ENCODE assay signal across 20 cellular contexts in genomic region chr17:10673318-10673717, GRCh38. TPM values are rescaled to one million over a fixed set of nuclear protein-coding genes. Genes with fewer than 3 reads are reported as not detected.
"Had no signal": no experiment of that assay in that cellular context is flagged by ENCODE, and none has a peak within 500 bp of the region (broad histone marks: within the 10 kb centered on the region; RNA-seq: fewer than 3 reads in every experiment).

No MANE protein-coding gene starts in this region.

- H3K27me3 Mint-ChIP-seq: activated CD4-positive, alpha-beta T cell treated with anti-CD3 and anti-CD28 coated beads, Interleukin-2, amount 10 ng/mL, durations not matched to agents 7 days and 5 days; activated T-helper 17 cell treated with anti-CD3 and anti-CD28 coated beads, Interleukin-2, amount 50 U/mL, for 72 hours; T-cell had no signal

- H3K27ac Mint-ChIP-seq: activated CD4-positive, alpha-beta T cell treated with anti-CD3 and anti-CD28 coated beads, Interleukin-2, amount 10 ng/mL, durations not matched to agents 7 days and 5 days; activated T-helper 17 cell treated with anti-CD3 and anti-CD28 coated beads, Interleukin-2, amount 50 U/mL, for 72 hours; immature natural killer cell; nephron; T-cell; T-helper 2 cell treated with Interferon-gamma antibody and Interleukin-4, amounts not matched to agents 5 μg/mL and 100 μg/mL, for 36 hours had no signal

- H3K27me3 ChIP-seq: adrenal gland, right atrium auricular region, thyroid gland had no signal

- H3K9me3 Mint-ChIP-seq: activated CD4-positive, alpha-beta T cell treated with anti-CD3 and anti-CD28 coated beads, Interleukin-2, amount 10 ng/mL, durations not matched to agents 7 days and 5 days; activated naive CD4-positive, alpha-beta T cell treated with anti-CD3 and anti-CD28 coated beads, Interleukin-2, amount 50 U/mL, for 72 hours; activated T-helper 17 cell treated with anti-CD3 and anti-CD28 coated beads, Interleukin-2, amount 50 U/mL, for 72 hours; immature natural killer cell; nephron; T-cell; T-helper 2 cell treated with Interferon-gamma antibody and Interleukin-4, amounts not matched to agents 5 μg/mL and 100 μg/mL, for 36 hours had no signal

- ATAC-seq: activated naive CD4-positive, alpha-beta T cell treated with anti-CD3 and anti-CD28 coated beads, Interleukin-2, amount 50 U/mL, for 72 hours; activated T-helper 17 cell treated with anti-CD3 and anti-CD28 coated beads, Interleukin-2, amount 50 U/mL, for 72 hours; stimulated activated naive CD8-positive, alpha-beta T cell treated with anti-CD3 and anti-CD28 coated beads, Interleukin-15, Interleukin-2, amounts not matched to agents 100 U/mL and 50 U/mL, for 24 hours; T-cell had no signal

- H3K4me3 ChIP-seq: adrenal gland, left ventricle myocardium inferior, right atrium auricular region, thyroid gland had no signal

- H3K27ac ChIP-seq: adrenal gland, left ventricle myocardium inferior, right atrium auricular region, thyroid gland, WERI-Rb-1 had no signal

- H3K4me1 ChIP-seq: adrenal gland, left ventricle myocardium inferior, right atrium auricular region, thyroid gland had no signal

- H3K36me3 ChIP-seq: thyroid gland had no signal

- DNase-seq: activated CD4-positive, alpha-beta T cell treated with anti-CD3 and anti-CD28 coated beads, Interleukin-2, amount 10 ng/mL, durations not matched to agents 7 days and 5 days; activated CD4-positive, CD25-positive, alpha-beta regulatory T cell treated with anti-CD3 and anti-CD28 coated beads, Interleukin-2, amount 50 U/mL, for 72 hours; activated T-cell treated with anti-CD3 and anti-CD28 coated beads, Interleukin-2, amount 50 U/mL, for 1 hour; adrenal gland; cerebellar nuclear complex; cortex of kidney; foreskin fibroblast; immature natural killer cell; left ventricle myocardium inferior; stimulated activated CD4-positive, alpha-beta T cell treated with anti-CD3 and anti-CD28 coated beads, Interleukin-4, amount 100 ng/mL, for 24 hours; stimulated activated naive CD8-positive, alpha-beta T cell treated with anti-CD3 and anti-CD28 coated beads, Interleukin-15, Interleukin-2, amounts not matched to agents 100 U/mL and 50 U/mL, for 24 hours; T-cell; thyroid gland; WERI-Rb-1 had no signal

- H3K4me3 Mint-ChIP-seq: activated CD4-positive, alpha-beta T cell treated with anti-CD3 and anti-CD28 coated beads, Interleukin-2, amount 10 ng/mL, durations not matched to agents 7 days and 5 days; activated T-helper 17 cell treated with anti-CD3 and anti-CD28 coated beads, Interleukin-2, amount 50 U/mL, for 72 hours; immature natural killer cell; T-cell; T-helper 2 cell treated with Interferon-gamma antibody and Interleukin-4, amounts not matched to agents 5 μg/mL and 100 μg/mL, for 36 hours had no signal

- H3K4me1 Mint-ChIP-seq: activated CD4-positive, alpha-beta T cell treated with anti-CD3 and anti-CD28 coated beads, Interleukin-2, amount 10 ng/mL, durations not matched to agents 7 days and 5 days; activated T-helper 17 cell treated with anti-CD3 and anti-CD28 coated beads, Interleukin-2, amount 50 U/mL, for 72 hours; immature natural killer cell; T-cell had no signal

- H3K9me3 ChIP-seq: adrenal gland, left ventricle myocardium inferior, right atrium auricular region, thyroid gland had no signal

RNA-seq across cellular contexts. Expression of gene TMEM220, which starts 56.5 kb away (rescaled TPM):
- total RNA-seq: epithelial cell of proximal tubule had no signal
